In genomic region chr5:5787366-5787765, GRCh38 we compare ENCODE assay signal across 25 cellular contexts.
"Had no signal": no experiment of that assay in that cellular context is flagged by ENCODE, and none has a peak within 500 bp of the region (broad histone marks: within the 10 kb centered on the region; RNA-seq: fewer than 3 reads in every experiment).

No MANE protein-coding gene starts in this region.

- H3K36me3 ChIP-seq: cardiac muscle cell, SJSA1 had no signal

- H3K9me3 ChIP-seq: SJSA1 had no signal

- ATAC-seq: activated CD4-positive, CD25-positive, alpha-beta regulatory T cell treated with anti-CD3 and anti-CD28 coated beads, Interleukin-2, amount 50 U/mL, for 24 hours; activated CD8-positive, alpha-beta memory T cell treated with anti-CD3 and anti-CD28 coated beads, Interleukin-2, amount 10 ng/mL, durations not matched to agents 7 days and 5 days; activated CD8-positive, alpha-beta T cell treated with anti-CD3 and anti-CD28 coated beads, Interleukin-2, amount 10 ng/mL, durations not matched to agents 7 days and 5 days; Panc1; SK-N-SH treated with all-trans-retinoic acid at 6 μM for 48 hours had no signal

- H3K27me3 ChIP-seq: cardiac muscle cell, SJSA1 had no signal

- H3K27ac ChIP-seq: cardiac muscle cell, SJSA1 had no signal

- DNase-seq: activated CD4-positive, alpha-beta T cell treated with anti-CD3 and anti-CD28 coated beads for 4 hours; activated CD8-positive, alpha-beta memory T cell treated with anti-CD3 and anti-CD28 coated beads, Interleukin-2, amount 10 ng/mL, durations not matched to agents 7 days and 5 days; activated CD8-positive, alpha-beta T cell treated with anti-CD3 and anti-CD28 coated beads, Interleukin-2, amount 10 ng/mL, durations not matched to agents 7 days and 5 days; activated effector memory CD4-positive, alpha-beta T cell treated with Interleukin-2 at 50 U/mL for 16 hours; activated naive CD4-positive, alpha-beta T cell; activated T-cell treated with anti-CD3 and anti-CD28 coated beads, Interleukin-2, amount 50 U/mL, for 24 hours; amniotic stem cell; cerebellar nuclear complex; KG1; NCI-H1048; NCI-H1417; NCI-H1930; NCI-H345; NCI-H510A treated with DMSO at 0.1 percent for 48 hours; NCI-H69; NK-92 treated with Interleukin-12 subunit alpha and Interleukin-12 subunit beta, amount 100 ng/mL, for 24 hours; OCI-M1; RPMI8226; SHP77; SW 1271 had no signal

- H3K4me3 ChIP-seq: cardiac muscle cell, SJSA1 had no signal
